In the genomic region with DNA sequence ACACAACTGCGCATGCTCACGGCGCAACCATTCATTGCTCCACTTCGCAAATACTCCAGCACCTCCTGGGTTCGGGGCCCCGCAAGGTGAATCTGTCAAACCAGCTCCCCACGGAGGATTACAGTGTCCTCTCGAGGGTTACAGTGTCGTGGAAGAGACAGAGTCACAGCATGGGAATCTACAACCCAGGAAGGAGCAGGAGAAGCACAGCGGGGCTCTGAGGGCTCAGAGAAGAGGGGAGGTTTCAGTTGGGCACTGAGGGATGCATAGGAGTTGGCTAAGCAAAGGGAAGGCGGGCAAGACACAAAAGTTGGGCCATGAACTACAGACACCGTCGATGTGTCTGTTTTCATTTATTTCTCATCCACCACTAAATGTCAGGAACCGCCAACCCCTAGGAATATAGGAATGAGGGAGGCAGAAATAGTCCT, we compare ENCODE assay signal across 2 cellular contexts.
A peak's percentile ranks its signal among the peaks of the same experiment; 100 is the strongest.
TF ChIP-seq lines count a peak whose summit lies in the region.

No MANE protein-coding gene starts in this region.

TF ChIP-seq in IMR-90, 13 proteins besides CTCF, POLR2A, EP300 and RAD21:
- TF ChIP-seq CEBPB (IDR thresholded peaks at IDR 0.05; ENCODE audit: low read depth, low read length) (0 out of 2 replicates have a peak, but pooled peaks have one; percentile 30), NFE2L2 (IDR thresholded peaks at IDR 0.05; ENCODE audit: low read depth, low read length) (no peak), FOS (IDR thresholded peaks at IDR 0.05; ENCODE audit: low read depth, low read length) (no peak), MXI1 (IDR thresholded peaks at IDR 0.05; ENCODE audit: borderline replicate concordance, low read depth, low read length) (no peak), CHD1 (IDR thresholded peaks at IDR 0.05; ENCODE audit: low read depth, low read length) (no peak), SMC3 (IDR thresholded peaks at IDR 0.05; ENCODE audit: low read depth, low read length) (no peak)

TF ChIP-seq in neural cell, 6 proteins besides CTCF, POLR2A, EP300 and RAD21:
- TF ChIP-seq MXI1 (conservative IDR thresholded peaks at IDR 0.05; ENCODE audit: poor library complexity, severe bottlenecking) (no peak), SMC3 (conservative IDR thresholded peaks at IDR 0.05; ENCODE audit: poor library complexity) (peak; percentile 38), TAF1 (IDR thresholded peaks at IDR 0.05; ENCODE audit: low read depth) (peak; percentile 70), REST (IDR thresholded peaks at IDR 0.05; ENCODE audit: borderline replicate concordance) (peak; percentile 61)
